Comparison of ENCODE assay signal across 23 cellular contexts in the genomic region with DNA sequence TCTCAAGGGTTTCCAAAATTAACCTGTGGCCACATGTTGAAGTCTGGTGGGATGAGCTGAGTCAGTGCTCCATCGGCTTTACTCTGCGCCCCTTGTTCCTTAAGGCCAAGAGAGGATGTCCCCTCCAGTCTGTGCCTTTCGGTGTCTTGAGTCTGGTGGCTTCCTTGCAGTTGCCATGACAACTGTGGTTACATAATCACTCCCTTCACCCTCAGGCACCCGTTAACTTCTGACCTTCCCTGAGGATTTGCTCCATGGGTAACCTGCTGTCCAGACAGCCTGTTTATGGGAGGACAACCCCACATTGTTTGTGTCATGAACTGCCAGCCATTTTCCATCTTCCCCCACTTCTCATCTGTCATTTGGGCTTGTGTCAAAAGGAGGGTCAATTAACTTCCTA.
"Had no signal": no experiment of that assay in that cellular context is flagged by ENCODE, and none has a peak within 500 bp of the region (broad histone marks: within the 10 kb centered on the region; RNA-seq: fewer than 3 reads in every experiment).

No MANE protein-coding gene starts in this region.

- DNase-seq: colonic mucosa; effector memory CD8-positive, alpha-beta T cell; hypothalamus; kidney; left lung; mesenchymal stem cell; midbrain; naive thymus-derived CD4-positive, alpha-beta T cell; occipital lobe; ovary; posterior cingulate gyrus; psoas muscle; right cardiac atrium; spleen; stimulated activated CD4-positive, alpha-beta T cell treated with anti-CD3 and anti-CD28 coated beads, Interleukin-4, amount 100 ng/mL, for 4 hours; stimulated activated naive CD8-positive, alpha-beta T cell treated with anti-CD3 and anti-CD28 coated beads, Interleukin-15, Interleukin-2, amounts not matched to agents 100 U/mL and 50 U/mL, for 24 hours; substantia nigra; testis; tibial artery had no signal

- ATAC-seq: effector memory CD8-positive, alpha-beta T cell; left lung; naive thymus-derived CD4-positive, alpha-beta T cell; psoas muscle; right cardiac atrium; stimulated activated memory B cell treated with anti-CD40 and anti-IgM and Interleukin-4, amounts not matched to agents 10 μg/mL and 1 μg/mL and 100 μg/mL, for 72 hours; stimulated activated naive CD8-positive, alpha-beta T cell treated with anti-CD3 and anti-CD28 coated beads, Interleukin-15, Interleukin-2, amounts not matched to agents 100 U/mL and 50 U/mL, for 24 hours had no signal

- H3K9me3 ChIP-seq: colonic mucosa, left lung, ovary, psoas muscle, spleen, testis, tibial artery had no signal

- FAIRE-seq: endometrium, frontal cortex, kidney had no signal

- H3K4me1 ChIP-seq: colonic mucosa, left lung, psoas muscle, spleen, testis, tibial artery had no signal

- H3K36me3 ChIP-seq: colonic mucosa, left lung, ovary, spleen, tibial artery had no signal

- H3K27me3 ChIP-seq: colonic mucosa, left lung, ovary, spleen, testis, tibial artery had no signal

- H3K27ac ChIP-seq: colonic mucosa, left lung, ovary, psoas muscle, skin epidermis, spleen, testis, tibial artery had no signal

- H3K4me3 ChIP-seq: colonic mucosa, left lung, ovary, psoas muscle, skin epidermis, spleen, testis, tibial artery had no signal
